ENCODE assay signal across 9 cellular contexts in genomic region chr1:42767510-42767924, GRCh38. TPM values are rescaled to one million over a fixed set of nuclear protein-coding genes. Genes with fewer than 3 reads are reported as not detected.
DNase-seq lines count a peak whose midpoint lies in the region; ATAC-seq and TF ChIP-seq lines count a peak whose summit lies in the region.
"Had no signal": no experiment of that assay in that cellular context is flagged by ENCODE, and none has a peak within 500 bp of the region (broad histone marks: within the 10 kb centered on the region; RNA-seq: fewer than 3 reads in every experiment).

No MANE protein-coding gene starts in this region.

- peak overlapping the region; percentile 92 for H3K9ac ChIP-seq in SK-N-MC (ENCODE audit: insufficient read length)

- H3K9me3 ChIP-seq in SK-N-MC (ENCODE audit: low read depth, low read length): no peaks in the 10 kb centered on the region
- H3K9me3 ChIP-seq in psoas muscle: no peaks in the 10 kb centered on the region

- TF ChIP-seq CTCF in foreskin fibroblast (IDR thresholded peaks at IDR 0.05; ENCODE audit: low read depth, low read length): no peak
- no peak for TF ChIP-seq CTCF in psoas muscle (IDR thresholded peaks at IDR 0.05)

- ATAC-seq in activated CD4-positive, CD25-positive, alpha-beta regulatory T cell treated with anti-CD3 and anti-CD28 coated beads, Interleukin-2, amount 50 U/mL, for 24 hours: peak; percentile 20 to 25
- ATAC-seq in HG02938 (IDR thresholded peaks at IDR 0.05; ENCODE audit: unreplicated experiment) (peak; percentile 13), psoas muscle (peak; percentile 11 to 61 (median 30))

- H3K36me3 ChIP-seq in SK-N-MC (ENCODE audit: insufficient read depth, low read length) (peaks cover 3% of the 10 kb centered on the region; the same call in 1 of the 2 replicates), psoas muscle (ENCODE audit: insufficient read depth in 1 of 2, low read depth in 1 of 2) (peaks cover 0 to 1% of the 10 kb centered on the region in 2 donors)

- H3K27me3 ChIP-seq in psoas muscle (ENCODE audit: insufficient read depth in 3 of 3, low read length in 2 of 3): no peaks in the 10 kb centered on the region

- 0% methylated on average over 18 to 21 of the region's 21 CpGs for WGBS in psoas muscle, 3 donors

- no peak overlapping the region for H3K27ac ChIP-seq in SK-N-MC
- peak overlapping the region; percentile 91 for H3K27ac ChIP-seq in psoas muscle

- peaks cover 42% of the 10 kb centered on the region for H3K4me1 ChIP-seq in psoas muscle

- intact Hi-C loops in psoas muscle (cut with DNase I): loop anchor here (2.0 to 10.0 kb wide), 4 partner anchors 49 to 313 kb away; partner anchors contain the start of genes ERMAP (in 2 of the 2), SVBP (in 2 of the 2), PPCS (in 1 of the 2) and ZMYND12 (in 1 of the 2)

- no peak for DNase-seq in activated CD4-positive, CD25-positive, alpha-beta regulatory T cell treated with anti-CD3 and anti-CD28 coated beads, Interleukin-2, amount 50 U/mL, for 72 hours
- DNase-seq in SK-N-MC (ENCODE audit: low read depth, low spot score): no peak
- no peak for DNase-seq in foreskin fibroblast
- no peak for DNase-seq in psoas muscle
- DNase-seq in NCI-H187 (lab: John Stamatoyannopoulos, UW): no peak
- DNase-seq in SKM-1 (lab: John Stamatoyannopoulos, UW; ENCODE audit: unreplicated experiment): no peak

- H3K4me3 ChIP-seq in SK-N-MC: peak overlapping the region; percentile 84
- peak overlapping the region; percentile 62 to 98 for H3K4me3 ChIP-seq in foreskin fibroblast (ENCODE audit: low read depth in 1 of 2, low read length in 2 of 2)
- H3K4me3 ChIP-seq in psoas muscle: peak overlapping the region; percentile 85

RNA-seq across cellular contexts. Expression of gene C1orf50, which starts 0.5 kb away (rescaled TPM):
- total RNA-seq in psoas muscle: 10 to 100 TPM in 1 of 4 donors, 1 to 10 TPM in 3; 7.5 to 10.2 (median 8.7) TPM
- 1 to 10 TPM; 2.5 to 6.2 (median 4.2) TPM for polyA plus RNA-seq in psoas muscle

RNA-seq across cellular contexts. Expression of gene P3H1, which starts 0.7 kb away (rescaled TPM):
- total RNA-seq in psoas muscle: 1 to 10 TPM; 5.1 to 8.5 (median 6.2) TPM
- 1 to 10 TPM; 2.9 to 7.0 (median 5.1) TPM for polyA plus RNA-seq in psoas muscle

RNA-seq across cellular contexts. Expression of gene TMEM269, which starts 17.3 kb away (rescaled TPM):
- under 1 TPM; 0.15 to 0.89 (median 0.30) TPM for total RNA-seq in psoas muscle
- under 1 TPM; 0.05 to 0.07 (median 0.06) TPM for polyA plus RNA-seq in psoas muscle
- total RNA-seq: dermis microvascular lymphatic vessel endothelial cell had no signal

RNA-seq across cellular contexts. Expression of gene CLDN19, which starts 27.5 kb away (rescaled TPM):
- not detected for total RNA-seq in psoas muscle
- under 1 TPM; 0.03 to 0.34 (median 0.14) TPM for polyA plus RNA-seq in psoas muscle
- total RNA-seq: dermis microvascular lymphatic vessel endothelial cell had no signal

RNA-seq across cellular contexts. Expression of gene ERMAP, which starts 49.4 kb away (rescaled TPM):
- total RNA-seq in psoas muscle: 1 to 10 TPM; 1.8 to 3.7 (median 2.6) TPM
- 1 to 10 TPM; 1.4 to 2.0 (median 1.9) TPM for polyA plus RNA-seq in psoas muscle
